In genomic region chr17:57962441-57963148, GRCh38 we compare ENCODE assay signal across 3 cellular contexts.
TF ChIP-seq lines count a peak whose summit lies in the region.

No MANE protein-coding gene starts in this region.

TF ChIP-seq in SK-N-SH, 30 proteins besides CTCF, POLR2A, EP300 and RAD21:
- TF ChIP-seq NFIC (IDR thresholded peaks at IDR 0.05; ENCODE audit: borderline replicate concordance) (peak; percentile 74), FOXJ3 (CRISPR knock-in tag; IDR thresholded peaks at IDR 0.05) (no peak), NRF1 (IDR thresholded peaks at IDR 0.05; ENCODE audit: low read depth, low read length) (no peak)

TF ChIP-seq in SK-N-SH treated with all-trans-retinoic acid at 6 μM for 48 hours, 23 proteins besides CTCF, POLR2A, EP300 and RAD21:
- TF ChIP-seq CSDC2 (CRISPR knock-in tag; IDR thresholded peaks at IDR 0.05), result no peak
- TF ChIP-seq ZC3H10 (CRISPR knock-in tag; IDR thresholded peaks at IDR 0.05), result no peak
- no peak for TF ChIP-seq ZNF8 (CRISPR knock-in tag; IDR thresholded peaks at IDR 0.05)
- no peak for TF ChIP-seq CSRNP3 (CRISPR knock-in tag; IDR thresholded peaks at IDR 0.05)
- TF ChIP-seq SNAI2 (CRISPR knock-in tag; IDR thresholded peaks at IDR 0.05), result no peak
- TF ChIP-seq ZNF565 (CRISPR knock-in tag; conservative IDR thresholded peaks at IDR 0.05; ENCODE audit: low read depth), result no peak
- TF ChIP-seq ZFP30 (CRISPR knock-in tag; IDR thresholded peaks at IDR 0.05), result no peak
- no peak for TF ChIP-seq BACH2 (CRISPR knock-in tag; IDR thresholded peaks at IDR 0.05; ENCODE audit: borderline replicate concordance)
- no peak for TF ChIP-seq ESRRG (CRISPR knock-in tag; IDR thresholded peaks at IDR 0.05)
- no peak for TF ChIP-seq TOX (CRISPR knock-in tag; IDR thresholded peaks at IDR 0.05; ENCODE audit: borderline replicate concordance)
- TF ChIP-seq ZNF70 (CRISPR knock-in tag; IDR thresholded peaks at IDR 0.05), result no peak
- no peak for TF ChIP-seq PPARA (CRISPR knock-in tag; IDR thresholded peaks at IDR 0.05; ENCODE audit: borderline replicate concordance)
- TF ChIP-seq RARB (CRISPR knock-in tag; IDR thresholded peaks at IDR 0.05), result no peak
- no peak for TF ChIP-seq ZFP3 (CRISPR knock-in tag; IDR thresholded peaks at IDR 0.05)
- no peak for TF ChIP-seq CREB5 (CRISPR knock-in tag; IDR thresholded peaks at IDR 0.05; ENCODE audit: low read depth)
- no peak for TF ChIP-seq OSR1 (CRISPR knock-in tag; IDR thresholded peaks at IDR 0.05)
- TF ChIP-seq TSHZ2 (CRISPR knock-in tag; IDR thresholded peaks at IDR 0.05), result no peak
- no peak for TF ChIP-seq GLIS3 (CRISPR knock-in tag; IDR thresholded peaks at IDR 0.05)
- no peak for TF ChIP-seq PATZ1 (CRISPR knock-in tag; IDR thresholded peaks at IDR 0.05; ENCODE audit: borderline replicate concordance)
- no peak for TF ChIP-seq ISL1 (CRISPR knock-in tag; IDR thresholded peaks at IDR 0.05)

TF ChIP-seq in H1, 55 proteins besides CTCF, POLR2A, EP300 and RAD21:
- no peak for TF ChIP-seq EZH2 (IDR thresholded peaks at IDR 0.05; ENCODE audit: low read depth, low read length, severe bottlenecking)
- TF ChIP-seq ASH2L (IDR thresholded peaks at IDR 0.05; ENCODE audit: low read length), result no peak
- TF ChIP-seq RFX5 (IDR thresholded peaks at IDR 0.05; ENCODE audit: borderline replicate concordance, low read depth, low read length), result no peak
- TF ChIP-seq KDM5A (IDR thresholded peaks at IDR 0.05; ENCODE audit: low read length), result no peak
- TF ChIP-seq TAF1 (IDR thresholded peaks at IDR 0.05; ENCODE audit: low read depth, low read length), result no peak
- TF ChIP-seq SP1 (IDR thresholded peaks at IDR 0.05; ENCODE audit: low read depth, low read length), result no peak
- no peak for TF ChIP-seq CTBP2 (IDR thresholded peaks at IDR 0.05; ENCODE audit: borderline replicate concordance, insufficient read depth, insufficient read length, low read length)
- TF ChIP-seq SUZ12 (IDR thresholded peaks at IDR 0.05; ENCODE audit: low read length), result no peak
- no peak for TF ChIP-seq USF2 (IDR thresholded peaks at IDR 0.05; ENCODE audit: low read length)
- TF ChIP-seq GTF2F1 (IDR thresholded peaks at IDR 0.05; ENCODE audit: borderline replicate concordance, low read depth, low read length), result no peak
- no peak for TF ChIP-seq JUN (IDR thresholded peaks at IDR 0.05; ENCODE audit: low read depth, low read length)
- no peak for TF ChIP-seq SIN3A (conservative IDR thresholded peaks at IDR 0.05 in 1 of 2, IDR thresholded peaks at IDR 0.05 in 1 of 2; ENCODE audit: low read depth in 1 of 2, low read length in 2 of 2)
- no peak for TF ChIP-seq TEAD4 (IDR thresholded peaks at IDR 0.05; ENCODE audit: low read depth, low read length)
